ENCODE assay signal across 13 cellular contexts in genomic region chr15:20643024-20643770, GRCh38.
DNase-seq lines count a peak whose midpoint lies in the region; ATAC-seq and TF ChIP-seq lines count a peak whose summit lies in the region.
"Had no signal": no experiment of that assay in that cellular context is flagged by ENCODE, and none has a peak within 500 bp of the region (broad histone marks: within the 10 kb centered on the region; RNA-seq: fewer than 3 reads in every experiment).

No MANE protein-coding gene starts in this region.

- DNase-seq in IMR-90 (no peak), SK-N-SH (no peak), A172 (ENCODE audit: low spot score) (no peak)
- DNase-seq in activated naive CD8-positive, alpha-beta T cell treated with anti-CD3 and anti-CD28 coated beads, Interleukin-2, amount 50 U/mL, for 24 hours = no peak
- DNase-seq: AML-193; Calu3; CD4-positive, alpha-beta memory T cell; DMS79 treated with DMSO at 0.1 percent for 48 hours; GF-D8; H9 had no signal

- H3F3A ChIP-seq in SK-N-SH (replicated peaks; ENCODE audit: insufficient read depth) = no peaks in the 10 kb centered on the region

- H3K27me3 Mint-ChIP-seq in activated naive CD8-positive, alpha-beta T cell treated with anti-CD3 and anti-CD28 coated beads, Interleukin-2, amount 50 U/mL, for 24 hours = peaks cover 9% of the 10 kb centered on the region

- no peaks in the 10 kb centered on the region for H3K4me1 Mint-ChIP-seq in activated naive CD8-positive, alpha-beta T cell treated with anti-CD3 and anti-CD28 coated beads, Interleukin-2, amount 50 U/mL, for 24 hours
- H3K4me1 Mint-ChIP-seq: CD14-positive monocyte; CD4-positive, alpha-beta memory T cell; H9 had no signal

- H3K36me3 Mint-ChIP-seq in activated naive CD8-positive, alpha-beta T cell treated with anti-CD3 and anti-CD28 coated beads, Interleukin-2, amount 50 U/mL, for 24 hours (ENCODE audit: low read depth) = no peaks in the 10 kb centered on the region
- H3K36me3 Mint-ChIP-seq: CD14-positive monocyte; CD4-positive, alpha-beta memory T cell had no signal

- H3K27ac ChIP-seq in C4-2B (peak overlapping the region; percentile 24; the same call in 1 of the 2 replicates), IMR-90 (ENCODE audit: insufficient read depth, low read length) (no peak overlapping the region), VCaP (peak overlapping the region; percentile 81), SK-N-SH (ENCODE audit: low read depth in 2 of 2, low read length in 1 of 2) (no peak overlapping the region)

- H2BK15ac ChIP-seq in IMR-90 (ENCODE audit: low read depth, low read length) = no peak overlapping the region

- H3K18ac ChIP-seq in IMR-90 (ENCODE audit: low read depth, low read length) = no peak overlapping the region

- peak overlapping the region; percentile 2 for H2AK9ac ChIP-seq in IMR-90 (replicated peaks; ENCODE audit: low read depth, low read length, poor library complexity)

- CTCF ChIA-PET in IMR-90 (lab: Yijun Ruan, JAX) (no interaction called here), SK-N-SH (lab: Yijun Ruan, JAX) (no interaction called here)

- H3K9me2 ChIP-seq in SK-N-SH = no peaks in the 10 kb centered on the region

- no peaks in the 10 kb centered on the region for H3K79me2 ChIP-seq in SK-N-SH (ENCODE audit: insufficient read depth)

- H3K4me2 ChIP-seq in IMR-90 (ENCODE audit: low read depth, low read length) (no peak overlapping the region), SK-N-SH (no peak overlapping the region)

- H2BK120ac ChIP-seq in IMR-90 (ENCODE audit: low read depth, low read length) = no peak overlapping the region

- no peaks in the 10 kb centered on the region for H3K79me1 ChIP-seq in IMR-90 (ENCODE audit: low read depth in 1 of 2, low read length in 2 of 2)

- H3K9ac ChIP-seq in IMR-90 (ENCODE audit: low read depth, low read length) = no peak overlapping the region
- no peak overlapping the region for H3K9ac ChIP-seq in SK-N-SH

- H3K56ac ChIP-seq in IMR-90 (ENCODE audit: extremely low read depth, insufficient read depth, low read length) = no peak overlapping the region

- peaks cover 23% of the 10 kb centered on the region for H3K9me3 ChIP-seq in IMR-90 (ENCODE audit: control insufficient read depth, insufficient read depth, low read length)
- no peaks in the 10 kb centered on the region for H3K9me3 ChIP-seq in SK-N-SH

- no peak overlapping the region for H3K4ac ChIP-seq in IMR-90 (ENCODE audit: low read depth, low read length)

- no peak for TF ChIP-seq RAD21 in IMR-90 (IDR thresholded peaks at IDR 0.05; ENCODE audit: low read length)
- no peak for TF ChIP-seq RAD21 in SK-N-SH (IDR thresholded peaks at IDR 0.05; ENCODE audit: low read length)

- no peak overlapping the region for H2AFZ ChIP-seq in IMR-90 (replicated peaks; ENCODE audit: low read length, poor library complexity)
- no peak overlapping the region for H2AFZ ChIP-seq in SK-N-SH (ENCODE audit: low read depth)

- dilution Hi-C loops in IMR-90 (cut with HindIII; ENCODE audit: low sequenced_read_pairs, unreplicated experiment) = no loop called here

- TF ChIP-seq POLR2A in IMR-90 (IDR thresholded peaks at IDR 0.05; ENCODE audit: low read depth, low read length) = no peak

- H2BK5ac ChIP-seq in IMR-90 (ENCODE audit: low read depth, low read length, poor library complexity, severe bottlenecking) = no peak overlapping the region

- TF ChIP-seq CTCF in C4-2B (conservative IDR thresholded peaks at IDR 0.05) = peak; percentile 5; the same call in 1 of the 2 replicates
- no peak for TF ChIP-seq CTCF in IMR-90 (conservative IDR thresholded peaks at IDR 0.05; ENCODE audit: low read depth, low read length)
- no peak for TF ChIP-seq CTCF in VCaP (conservative IDR thresholded peaks at IDR 0.05)
- no peak for TF ChIP-seq CTCF in SK-N-SH (IDR thresholded peaks at IDR 0.05)

- ATAC-seq in IMR-90 (ENCODE audit: low read depth) = no peak
- ATAC-seq in activated naive CD8-positive, alpha-beta T cell treated with anti-CD3 and anti-CD28 coated beads, Interleukin-2, amount 50 U/mL, for 24 hours = no peak

- no peaks in the 10 kb centered on the region for H4K20me1 ChIP-seq in IMR-90 (ENCODE audit: insufficient read depth, low read length)
- no peaks in the 10 kb centered on the region for H4K20me1 ChIP-seq in SK-N-SH (ENCODE audit: insufficient read depth)

- H4K8ac ChIP-seq in IMR-90 (ENCODE audit: low read depth in 2 of 2, low read length in 2 of 2) = no peak overlapping the region

- H4K91ac ChIP-seq in IMR-90 (ENCODE audit: insufficient read depth, low read depth, low read length) = no peak overlapping the region

- POLR2A ChIA-PET in IMR-90 (lab: Charles Lee; ENCODE audit: unreplicated experiment) = no interaction called here
- POLR2A ChIA-PET in SK-N-SH (lab: Yijun Ruan, JAX) = no interaction called here

- H3K27ac Mint-ChIP-seq in activated naive CD8-positive, alpha-beta T cell treated with anti-CD3 and anti-CD28 coated beads, Interleukin-2, amount 50 U/mL, for 24 hours = no peak overlapping the region
- H3K27ac Mint-ChIP-seq: CD14-positive monocyte; CD4-positive, alpha-beta memory T cell; H9 had no signal

- H3K9me3 Mint-ChIP-seq in activated naive CD8-positive, alpha-beta T cell treated with anti-CD3 and anti-CD28 coated beads, Interleukin-2, amount 50 U/mL, for 24 hours = no peaks in the 10 kb centered on the region
- H3K9me3 Mint-ChIP-seq: CD14-positive monocyte; CD4-positive, alpha-beta memory T cell had no signal

- H3K4me3 Mint-ChIP-seq in activated naive CD8-positive, alpha-beta T cell treated with anti-CD3 and anti-CD28 coated beads, Interleukin-2, amount 50 U/mL, for 24 hours = no peak overlapping the region
- H3K4me3 Mint-ChIP-seq: CD14-positive monocyte; CD4-positive, alpha-beta memory T cell; H9 had no signal

- intact Hi-C loops in IMR-90 (cut with micrococcal nuclease) = no loop called here

- no peak for TF ChIP-seq EP300 in SK-N-SH (IDR thresholded peaks at IDR 0.05; ENCODE audit: borderline replicate concordance in 1 of 2, low read depth in 1 of 2, low read length in 1 of 2)

- WGBS in IMR-90 (ENCODE audit: extremely low coverage in 2 of 2, insufficient read length in 1 of 2), 2 experiments = no CpG with 5 or more reads among the region's 5 CpGs
- 2% methylated on average over 5 of the region's 5 CpGs for WGBS in SK-N-SH (ENCODE audit: low lambda C conversion rate)

- H2BK20ac ChIP-seq in IMR-90 (ENCODE audit: low read depth, low read length) = no peak overlapping the region

- no TSS peak for BruUV-seq in IMR-90 (replicated peaks; lab: Mats Ljungman, UMichigan)

- no peak overlapping the region for H2AK5ac ChIP-seq in IMR-90 (ENCODE audit: low read depth, low read length)

- no peak overlapping the region for H4K5ac ChIP-seq in IMR-90 (ENCODE audit: low read depth, low read length)

- in situ Hi-C loops in IMR-90 (cut with MboI; ENCODE audit: low sequenced_read_pairs) = no loop called here

- H3K14ac ChIP-seq in IMR-90 (replicated peaks; ENCODE audit: low read depth, low read length) = no peak overlapping the region

- H3K9me1 ChIP-seq in IMR-90 (ENCODE audit: insufficient read depth, low read length) = no peaks in the 10 kb centered on the region

- H3K27me3 ChIP-seq in IMR-90 (ENCODE audit: control insufficient read depth, insufficient read depth, low read length) (no peaks in the 10 kb centered on the region), SK-N-SH (ENCODE audit: insufficient read depth) (peaks cover 40% of the 10 kb centered on the region)

- H3K23ac ChIP-seq in IMR-90 (ENCODE audit: low read depth, low read length) = no peak overlapping the region

- no peak overlapping the region for H3K4me3 ChIP-seq in IMR-90 (ENCODE audit: insufficient read depth, low read depth, low read length)
- H3K4me3 ChIP-seq in SK-N-SH (ENCODE audit: low read depth in 2 of 2, low read length in 1 of 2) = no peak overlapping the region

- H3K36me3 ChIP-seq in IMR-90 (ENCODE audit: control insufficient read depth, insufficient read depth, low read length) (no peaks in the 10 kb centered on the region), SK-N-SH (replicated peaks in 1 of 2; ENCODE audit: control insufficient read depth in 1 of 2, insufficient read depth in 2 of 2, low read length in 1 of 2) (no peaks in the 10 kb centered on the region)

- H3K4me1 ChIP-seq in IMR-90 (ENCODE audit: control insufficient read depth, insufficient read depth, low read length) = no peaks in the 10 kb centered on the region
- H3K4me1 ChIP-seq in SK-N-SH (ENCODE audit: control insufficient read depth in 1 of 2, insufficient read depth in 2 of 2, low read depth in 1 of 2, low read length in 1 of 2) = no peaks in the 10 kb centered on the region

TF ChIP-seq in IMR-90, 13 proteins besides CTCF, POLR2A, EP300 and RAD21 (continues in another document):
- TF ChIP-seq BHLHE40 (IDR thresholded peaks at IDR 0.05; ENCODE audit: low read depth, low read length) (no peak), MAFK (IDR thresholded peaks at IDR 0.05; ENCODE audit: low read depth, low read length) (no peak), MAZ (IDR thresholded peaks at IDR 0.05; ENCODE audit: borderline replicate concordance, low read depth, low read length) (no peak)
- TF ChIP-seq, protein P1, sequence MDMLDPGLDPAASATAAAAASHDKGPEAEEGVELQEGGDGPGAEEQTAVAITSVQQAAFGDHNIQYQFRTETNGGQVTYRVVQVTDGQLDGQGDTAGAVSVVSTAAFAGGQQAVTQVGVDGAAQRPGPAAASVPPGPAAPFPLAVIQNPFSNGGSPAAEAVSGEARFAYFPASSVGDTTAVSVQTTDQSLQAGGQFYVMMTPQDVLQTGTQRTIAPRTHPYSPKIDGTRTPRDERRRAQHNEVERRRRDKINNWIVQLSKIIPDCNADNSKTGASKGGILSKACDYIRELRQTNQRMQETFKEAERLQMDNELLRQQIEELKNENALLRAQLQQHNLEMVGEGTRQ (IDR thresholded peaks at IDR 0.05; ENCODE audit: low read depth, low read length) = no peak

TF ChIP-seq in SK-N-SH, 30 proteins besides CTCF, POLR2A, EP300 and RAD21 (continues in another document):
- TF ChIP-seq NRF1 (IDR thresholded peaks at IDR 0.05; ENCODE audit: low read depth, low read length) (no peak), RFX5 (IDR thresholded peaks at IDR 0.05; ENCODE audit: low read length) (no peak), GATA2 (CRISPR knock-in tag; IDR thresholded peaks at IDR 0.05) (no peak), CHD2 (IDR thresholded peaks at IDR 0.05; ENCODE audit: low read length, partially characterized antibody) (no peak), NFIC (IDR thresholded peaks at IDR 0.05; ENCODE audit: borderline replicate concordance) (no peak), TAF1 (IDR thresholded peaks at IDR 0.05; ENCODE audit: borderline replicate concordance, low read depth, low read length) (no peak), PBX3 (IDR thresholded peaks at IDR 0.05) (no peak)

Comparison
In these comparisons a context has a peak if more than half of its experiments do, and no peak if none do; other contexts are left out.
1. H3K27ac ChIP-seq: peak in C4-2B (single experiment) and VCaP (single experiment); none in IMR-90 (single experiment) and SK-N-SH (0 of 2).